ENCODE assay signal across 18 cellular contexts in genomic region chr3:195570344-195570743, GRCh38. TPM values are rescaled to one million over a fixed set of nuclear protein-coding genes. Genes with fewer than 3 reads are reported as not detected.
A peak's percentile ranks its signal among the peaks of the same experiment; 100 is the strongest.
DNase-seq lines count a peak whose midpoint lies in the region; ATAC-seq and TF ChIP-seq lines count a peak whose summit lies in the region.
"Had no signal": no experiment of that assay in that cellular context is flagged by ENCODE, and none has a peak within 500 bp of the region (broad histone marks: within the 10 kb centered on the region; RNA-seq: fewer than 3 reads in every experiment).

No MANE protein-coding gene starts in this region.

- no peaks in the 10 kb centered on the region for H3K36me3 Mint-ChIP-seq in activated T-helper 2 cell treated with anti-CD3 and anti-CD28 coated beads, Interferon-gamma antibody, Interleukin-2, Interleukin-4, amounts not matched to agents 10 μg/mL and 5 μg/mL and 100 μg/mL, durations not matched to agents 14 hours and 24 hours and 36 hours (ENCODE audit: low read depth)
- no peaks in the 10 kb centered on the region for H3K36me3 Mint-ChIP-seq in glutamatergic neuron (ENCODE audit: unreplicated experiment)

- intact Hi-C loops in left ventricle myocardium superior (cut with micrococcal nuclease) (no loop called here), left ventricle myocardium inferior (cut with micrococcal nuclease) (no loop called here), right cardiac atrium (cut with DNase I) (no loop called here)
- intact Hi-C loops in activated T-helper 2 cell treated with anti-CD3 and anti-CD28 coated beads, Interferon-gamma antibody, Interleukin-2, Interleukin-4, amounts not matched to agents 10 μg/mL and 5 μg/mL and 100 μg/mL, durations not matched to agents 14 hours and 24 hours and 36 hours (cut with micrococcal nuclease): no loop called here

- peaks cover 30% of the 10 kb centered on the region for H3K4me1 ChIP-seq in left ventricle myocardium inferior
- peaks cover 5% of the 10 kb centered on the region for H3K4me1 ChIP-seq in right cardiac atrium (ENCODE audit: control insufficient read depth, insufficient read depth, low read length)
- H3K4me1 ChIP-seq: SJSA1 had no signal

- no peak for TF ChIP-seq CTCF in left ventricle myocardium inferior (IDR thresholded peaks at IDR 0.05; ENCODE audit: borderline replicate concordance)
- no peak for TF ChIP-seq CTCF in glutamatergic neuron (IDR thresholded peaks at IDR 0.05; ENCODE audit: partially characterized antibody, unreplicated experiment)

- H3K27ac ChIP-seq in left ventricle myocardium inferior (replicated peaks) (no peak overlapping the region), right cardiac atrium (ENCODE audit: low read length) (peak overlapping the region; percentile 70)
- H3K27ac ChIP-seq: SJSA1 had no signal

- peaks cover 3% of the 10 kb centered on the region for H3K36me3 ChIP-seq in left ventricle myocardium inferior
- H3K36me3 ChIP-seq: SJSA1 had no signal

- ATAC-seq in left ventricle myocardium superior (peak; percentile 53), right cardiac atrium (peak in 1 of 2 donors; percentile 61)

- peaks cover 6% of the 10 kb centered on the region for H3K4me1 Mint-ChIP-seq in activated T-helper 2 cell treated with anti-CD3 and anti-CD28 coated beads, Interferon-gamma antibody, Interleukin-2, Interleukin-4, amounts not matched to agents 10 μg/mL and 5 μg/mL and 100 μg/mL, durations not matched to agents 14 hours and 24 hours and 36 hours (ENCODE audit: low read depth)
- H3K4me1 Mint-ChIP-seq in glutamatergic neuron (ENCODE audit: low read depth, unreplicated experiment): peaks cover 2% of the 10 kb centered on the region

- H3K27ac Mint-ChIP-seq in activated T-helper 2 cell treated with anti-CD3 and anti-CD28 coated beads, Interferon-gamma antibody, Interleukin-2, Interleukin-4, amounts not matched to agents 10 μg/mL and 5 μg/mL and 100 μg/mL, durations not matched to agents 14 hours and 24 hours and 36 hours: no peak overlapping the region
- no peak overlapping the region for H3K27ac Mint-ChIP-seq in glutamatergic neuron (ENCODE audit: unreplicated experiment)
- H3K27ac Mint-ChIP-seq: HFFc6 had no signal

- H3K27me3 ChIP-seq in left ventricle myocardium inferior (ENCODE audit: low read depth) (no peaks in the 10 kb centered on the region), right cardiac atrium (ENCODE audit: control insufficient read depth, insufficient read depth) (no peaks in the 10 kb centered on the region)
- H3K27me3 ChIP-seq: SJSA1 had no signal

- WGBS in right cardiac atrium: 62% methylated on average over 6 of the region's 6 CpGs

- H3K4me3 ChIP-seq in left ventricle myocardium inferior: no peak overlapping the region
- H3K4me3 ChIP-seq in right cardiac atrium (ENCODE audit: low read length): no peak overlapping the region
- H3K4me3 ChIP-seq: SJSA1 had no signal

- no peaks in the 10 kb centered on the region for H3K9me3 ChIP-seq in left ventricle myocardium inferior (replicated peaks)
- no peaks in the 10 kb centered on the region for H3K9me3 ChIP-seq in right cardiac atrium (ENCODE audit: control insufficient read depth, low read length)
- H3K9me3 ChIP-seq: SJSA1 had no signal

- no peak for DNase-seq in left ventricle myocardium superior
- no peak for DNase-seq in left ventricle myocardium inferior
- DNase-seq in NOMO-1 treated with dmso at 0.1 percent for 144 hours (lab: John Stamatoyannopoulos, UW; ENCODE audit: unreplicated experiment): peak; percentile 21
- no peak for DNase-seq in right cardiac atrium
- DNase-seq in activated T-helper 2 cell treated with anti-CD3 and anti-CD28 coated beads, Interferon-gamma antibody, Interleukin-2, Interleukin-4, amounts not matched to agents 10 μg/mL and 5 μg/mL and 100 μg/mL, durations not matched to agents 14 hours and 24 hours and 36 hours (ENCODE audit: low spot score): no peak
- no peak for DNase-seq in glutamatergic neuron
- DNase-seq in SHP77 (lab: John Stamatoyannopoulos, UW): no peak
- DNase-seq: ACHN, C1 segment of cervical spinal cord, DND-41, H7, HFFc6, KG1, NCI-H1092 treated with DMSO at 0.1 percent for 48 hours, NCI-H146, NCI-H2171 treated with DMSO at 0.1 percent for 48 hours had no signal

- no peaks in the 10 kb centered on the region for H3K9me3 Mint-ChIP-seq in activated T-helper 2 cell treated with anti-CD3 and anti-CD28 coated beads, Interferon-gamma antibody, Interleukin-2, Interleukin-4, amounts not matched to agents 10 μg/mL and 5 μg/mL and 100 μg/mL, durations not matched to agents 14 hours and 24 hours and 36 hours
- H3K9me3 Mint-ChIP-seq in glutamatergic neuron (ENCODE audit: unreplicated experiment): peaks cover 8% of the 10 kb centered on the region
- H3K9me3 Mint-ChIP-seq: HFFc6 had no signal

- H3K4me3 Mint-ChIP-seq in activated T-helper 2 cell treated with anti-CD3 and anti-CD28 coated beads, Interferon-gamma antibody, Interleukin-2, Interleukin-4, amounts not matched to agents 10 μg/mL and 5 μg/mL and 100 μg/mL, durations not matched to agents 14 hours and 24 hours and 36 hours (ENCODE audit: low read depth): no peak overlapping the region
- H3K4me3 Mint-ChIP-seq in glutamatergic neuron (ENCODE audit: unreplicated experiment): no peak overlapping the region
- H3K4me3 Mint-ChIP-seq: HFFc6 had no signal

- H3K27me3 Mint-ChIP-seq in activated T-helper 2 cell treated with anti-CD3 and anti-CD28 coated beads, Interferon-gamma antibody, Interleukin-2, Interleukin-4, amounts not matched to agents 10 μg/mL and 5 μg/mL and 100 μg/mL, durations not matched to agents 14 hours and 24 hours and 36 hours (ENCODE audit: low read depth): peaks cover 8% of the 10 kb centered on the region
- peaks cover 4% of the 10 kb centered on the region for H3K27me3 Mint-ChIP-seq in glutamatergic neuron (ENCODE audit: unreplicated experiment)

RNA-seq across cellular contexts. Expression of gene APOD, which starts 13.4 kb away (rescaled TPM):
- total RNA-seq in left ventricle myocardium superior: 603 TPM
- 92.5 TPM for total RNA-seq in left ventricle myocardium inferior
- total RNA-seq in right cardiac atrium: 10 to 100 TPM; 31.8 to 45.9 (median 40.8) TPM
- 174 TPM for polyA plus RNA-seq in right cardiac atrium
- 0.87 and 1.3 TPM in 2 replicates for total RNA-seq in activated T-helper 2 cell treated with anti-CD3 and anti-CD28 coated beads, Interferon-gamma antibody, Interleukin-2, Interleukin-4, amounts not matched to agents 10 μg/mL and 5 μg/mL and 100 μg/mL, durations not matched to agents 14 hours and 24 hours and 36 hours
- not detected for total RNA-seq in glutamatergic neuron (ENCODE audit: unreplicated experiment)
- total RNA-seq: H7, M059J, SJSA1 had no signal

RNA-seq across cellular contexts. Expression of gene PPP1R2, which starts 27.2 kb away (rescaled TPM):
- total RNA-seq in left ventricle myocardium superior: 33.7 TPM
- total RNA-seq in left ventricle myocardium inferior: 39.7 TPM
- total RNA-seq in right cardiac atrium: 10 to 100 TPM; 44.7 to 52.4 (median 46.7) TPM
- 31.1 TPM for polyA plus RNA-seq in right cardiac atrium
- total RNA-seq in activated T-helper 2 cell treated with anti-CD3 and anti-CD28 coated beads, Interferon-gamma antibody, Interleukin-2, Interleukin-4, amounts not matched to agents 10 μg/mL and 5 μg/mL and 100 μg/mL, durations not matched to agents 14 hours and 24 hours and 36 hours: 74.2 and 75.0 TPM in 2 replicates
- total RNA-seq in glutamatergic neuron (ENCODE audit: unreplicated experiment): 29.7 TPM

Comparison
In these comparisons a context has a peak if more than half of its experiments do, and no peak if none do; other contexts are left out.
1. RNA of gene APOD, which starts 13.4 kb away (total RNA-seq): 603 TPM in left ventricle myocardium superior (single experiment), 92.5 TPM in left ventricle myocardium inferior (single experiment) and 31.8 to 45.9 TPM in right cardiac atrium; 0.87 to 1.3 TPM in activated T-helper 2 cell treated with anti-CD3 and anti-CD28 coated beads, Interferon-gamma antibody, Interleukin-2, Interleukin-4, amounts not matched to agents 10 μg/mL and 5 μg/mL and 100 μg/mL, durations not matched to agents 14 hours and 24 hours and 36 hours and not detected in glutamatergic neuron (single experiment); every median in the first group is over 10 times any median in the second.